In the genomic region with DNA sequence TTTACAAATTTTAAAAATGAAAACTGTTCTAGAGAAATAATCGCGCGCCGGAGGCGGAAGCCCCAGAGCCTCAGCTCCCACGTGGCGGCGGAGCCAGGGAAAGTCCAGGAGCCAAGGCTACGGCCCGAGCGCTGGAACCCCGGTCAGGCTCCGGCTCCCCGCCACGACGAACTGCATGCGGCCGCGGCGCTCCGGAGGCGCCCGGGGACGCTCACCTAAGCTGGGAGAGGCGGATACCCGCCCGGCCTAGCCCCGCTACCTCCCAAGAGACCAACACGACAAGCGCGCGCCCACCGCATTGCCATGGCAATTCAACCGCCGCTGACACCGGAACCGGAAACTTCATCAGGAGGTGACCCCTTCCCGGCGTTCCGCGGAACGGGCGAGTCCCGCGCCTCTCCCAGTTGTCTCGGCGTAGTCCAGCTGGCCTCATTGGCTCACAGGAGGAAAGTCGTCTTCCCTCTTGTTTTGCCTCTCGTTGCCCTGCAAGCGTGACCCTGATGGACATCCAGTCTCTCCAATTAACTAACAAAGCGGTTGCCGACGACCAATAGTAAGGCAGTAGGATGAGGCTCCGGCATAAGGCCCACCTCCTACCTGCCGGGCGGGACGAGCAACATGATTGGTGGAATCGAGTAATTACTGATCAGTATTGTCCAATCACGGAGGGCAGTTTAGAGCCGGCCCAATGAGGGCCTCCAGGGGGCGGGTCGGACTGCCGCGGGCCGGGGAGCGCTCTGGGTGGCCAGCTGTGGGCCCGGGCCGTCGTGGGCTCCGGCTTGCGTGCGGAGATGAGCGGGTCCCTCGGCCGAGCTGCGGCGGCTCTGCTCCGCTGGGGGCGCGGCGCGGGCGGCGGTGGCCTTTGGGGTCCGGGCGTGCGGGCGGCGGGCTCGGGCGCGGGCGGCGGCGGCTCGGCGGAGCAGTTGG, we compare ENCODE assay signal across 8 cellular contexts. TPM values are rescaled to one million over a fixed set of nuclear protein-coding genes. Genes with fewer than 3 reads are reported as not detected.
DNase-seq lines count a peak whose midpoint lies in the region; ATAC-seq, FAIRE-seq and TF ChIP-seq lines count a peak whose summit lies in the region.

TSS of gene GLRX5 (plus strand) at position 752 of the 927 bp plus-strand sequence. CDS start at position 792, 40 bp downstream.

- H3K36me3 ChIP-seq in kidney (ENCODE audit: control insufficient read depth in 1 of 2, insufficient read depth in 2 of 2, low read length in 2 of 2): no peaks in the 10 kb centered on the region

- DNase-seq in Ammon's horn (ENCODE audit: low spot score) (peak; percentile 100), GM19238 (ENCODE audit: insufficient read length, low spot score) (peak; percentile 96), NCI-H524 (lab: John Stamatoyannopoulos, UW) (peak; percentile 100), choroid plexus epithelial cell (ENCODE audit: low read depth) (peak; percentile 100), kidney (peak; percentile 99)
- peak; percentile 98 for DNase-seq in activated CD4-positive, alpha-beta T cell treated with anti-CD3 and anti-CD28 coated beads for 36 hours
- peak; percentile 98 for DNase-seq in stimulated activated CD4-positive, alpha-beta T cell treated with anti-CD3 and anti-CD28 coated beads, Interleukin-15, amount 100 ng/mL, for 24 hours

- H3K27ac ChIP-seq in kidney (ENCODE audit: low read depth in 2 of 2, low read length in 2 of 2): peak within 1 kb of the TSS; percentile 50 to 54

- no peak for TF ChIP-seq CTCF in choroid plexus epithelial cell (conservative IDR thresholded peaks at IDR 0.05; ENCODE audit: low read depth, low read length)
- TF ChIP-seq CTCF in kidney (IDR thresholded peaks at IDR 0.05; ENCODE audit: borderline replicate concordance, extremely low read depth, insufficient read depth): peak; percentile 6

- peak; percentile 93 for ATAC-seq in HG03442 (IDR thresholded peaks at IDR 0.05; ENCODE audit: unreplicated experiment)
- ATAC-seq in activated CD4-positive, alpha-beta T cell treated with anti-CD3 and anti-CD28 coated beads for 36 hours: peak; percentile 94

- H3K4me1 ChIP-seq in kidney (ENCODE audit: control insufficient read depth in 1 of 2, insufficient read depth in 1 of 2, low read depth in 1 of 2, low read length in 2 of 2): peaks cover 31 to 45% of the 10 kb centered on the region in 2 donors

- CTCF ChIA-PET in activated CD4-positive, alpha-beta T cell treated with anti-CD3 and anti-CD28 coated beads for 36 hours (lab: Charles Lee): interaction anchor here (0.6 to 5.0 kb wide), 11 partner anchors 8 to 107 kb away, joined by 3 to 29 read pairs (median 9); partner anchors contain the start of gene SYNE3

- H3K27me3 Mint-ChIP-seq in activated CD4-positive, alpha-beta T cell treated with anti-CD3 and anti-CD28 coated beads for 36 hours: no peaks in the 10 kb centered on the region

- H3K4me3 ChIP-seq in choroid plexus epithelial cell (ENCODE audit: low read depth, low read length) (peak within 1 kb of the TSS; percentile 87), kidney (ENCODE audit: low read length in 2 of 2) (peak within 1 kb of the TSS; percentile 83 to 85)

- peak within 1 kb of the TSS; percentile 94 for H3K27ac Mint-ChIP-seq in activated CD4-positive, alpha-beta T cell treated with anti-CD3 and anti-CD28 coated beads for 36 hours

- peaks cover 60% of the 10 kb centered on the region for H3K4me1 Mint-ChIP-seq in activated CD4-positive, alpha-beta T cell treated with anti-CD3 and anti-CD28 coated beads for 36 hours

- POLR2A ChIA-PET in activated CD4-positive, alpha-beta T cell treated with anti-CD3 and anti-CD28 coated beads for 36 hours (lab: Charles Lee): interaction anchor here (2.8 kb wide), 1 partner anchor 11 kb away, joined by 30 read pairs; no protein-coding TSS in a partner anchor

- peak within 1 kb of the TSS; percentile 41 to 74 for H3K9ac ChIP-seq in kidney (ENCODE audit: low read length in 2 of 2)

- intact Hi-C loops in activated CD4-positive, alpha-beta T cell treated with anti-CD3 and anti-CD28 coated beads for 36 hours (cut with DNase I, micrococcal nuclease): loop anchor here (1.0 to 10.0 kb wide), 15 partner anchors 11 to 1452 kb away; partner anchors contain the start of genes CLMN (in 2 of the 2), DICER1 (in 2 of the 2), SYNE3 (in 2 of the 2) and ATG2B (in 1 of the 2)
- intact Hi-C loops in kidney (cut with DNase I): loop anchor here (5.0 kb wide), 1 partner anchor 87 kb away; no protein-coding TSS in a partner anchor

- H3K9me3 ChIP-seq in kidney (ENCODE audit: control insufficient read depth in 1 of 2, low read length in 2 of 2): no peaks in the 10 kb centered on the region

- FAIRE-seq in kidney (lab: Jason Lieb, UNC): peak; percentile 99

- peak within 1 kb of the TSS; percentile 93 for H3K4me3 Mint-ChIP-seq in activated CD4-positive, alpha-beta T cell treated with anti-CD3 and anti-CD28 coated beads for 36 hours

- H3K9me3 Mint-ChIP-seq in activated CD4-positive, alpha-beta T cell treated with anti-CD3 and anti-CD28 coated beads for 36 hours (ENCODE audit: low read depth): no peaks in the 10 kb centered on the region

- peaks cover 34% of the 10 kb centered on the region for H3K36me3 Mint-ChIP-seq in activated CD4-positive, alpha-beta T cell treated with anti-CD3 and anti-CD28 coated beads for 36 hours (ENCODE audit: low read depth)

RNA-seq across cellular contexts. Expression of gene GLRX5, which starts in this region (rescaled TPM):
- total RNA-seq in activated CD4-positive, alpha-beta T cell treated with anti-CD3 and anti-CD28 coated beads for 36 hours: 10 to 100 TPM; 37.9 to 44.1 TPM
- 46.7 TPM for total RNA-seq in kidney
- 124 TPM for polyA plus RNA-seq in kidney (ENCODE audit: insufficient read depth, low read depth, low replicate concordance)

Comparison
In these comparisons a context has a peak if more than half of its experiments do, and no peak if none do; other contexts are left out.
1. Peak in every context shown above with its lines: DNase-seq, ATAC-seq, H3K4me3 ChIP-seq and H3K27ac ChIP-seq.